ENCODE assay signal across 1 cellular context in genomic region chr2:233353769-233354499, GRCh38.
TF ChIP-seq lines count a peak whose summit lies in the region.

Gene DGKD, plus strand, starts transcription at chr2:233354494. Its CDS starts 25 bp downstream, at chr2:233354519.

TF ChIP-seq in HepG2, 621 proteins besides CTCF, POLR2A, EP300 and RAD21 (continued from another document and continues in another):
- TF ChIP-seq TEF (CRISPR knock-in tag; IDR thresholded peaks at IDR 0.05): peak; percentile 31; the same call in 1 of the 2 replicates
- TF ChIP-seq ZNF879 (CRISPR knock-in tag; IDR thresholded peaks at IDR 0.05): no peak
- no peak for TF ChIP-seq ZNF510 (CRISPR knock-in tag; IDR thresholded peaks at IDR 0.05; ENCODE audit: low read depth)
- peak; percentile 75; the same call in 1 of the 2 replicates for TF ChIP-seq ZBTB7A (CRISPR knock-in tag; IDR thresholded peaks at IDR 0.05)
- TF ChIP-seq ZFP82 (CRISPR knock-in tag; IDR thresholded peaks at IDR 0.05; ENCODE audit: borderline replicate concordance): no peak
- no peak for TF ChIP-seq ZNF550 (CRISPR knock-in tag; IDR thresholded peaks at IDR 0.05; ENCODE audit: borderline replicate concordance)
- no peak for TF ChIP-seq GZF1 (CRISPR knock-in tag; IDR thresholded peaks at IDR 0.05)
- TF ChIP-seq TBX3 (IDR thresholded peaks at IDR 0.05; ENCODE audit: borderline replicate concordance): no peak
- TF ChIP-seq JUN (CRISPR knock-in tag; IDR thresholded peaks at IDR 0.05): no peak
- TF ChIP-seq ZNF451 (CRISPR knock-in tag; IDR thresholded peaks at IDR 0.05): no peak; the same call in 1 of the 2 replicates
- TF ChIP-seq MIER2 (CRISPR knock-in tag; IDR thresholded peaks at IDR 0.05): no peak
- TF ChIP-seq GFI1 (CRISPR knock-in tag; IDR thresholded peaks at IDR 0.05; ENCODE audit: borderline replicate concordance): peak; percentile 78
- TF ChIP-seq HMGXB3 (CRISPR knock-in tag; IDR thresholded peaks at IDR 0.05; ENCODE audit: borderline replicate concordance): peak; percentile 46; the same call in 1 of the 2 replicates
- TF ChIP-seq, protein P1, sequence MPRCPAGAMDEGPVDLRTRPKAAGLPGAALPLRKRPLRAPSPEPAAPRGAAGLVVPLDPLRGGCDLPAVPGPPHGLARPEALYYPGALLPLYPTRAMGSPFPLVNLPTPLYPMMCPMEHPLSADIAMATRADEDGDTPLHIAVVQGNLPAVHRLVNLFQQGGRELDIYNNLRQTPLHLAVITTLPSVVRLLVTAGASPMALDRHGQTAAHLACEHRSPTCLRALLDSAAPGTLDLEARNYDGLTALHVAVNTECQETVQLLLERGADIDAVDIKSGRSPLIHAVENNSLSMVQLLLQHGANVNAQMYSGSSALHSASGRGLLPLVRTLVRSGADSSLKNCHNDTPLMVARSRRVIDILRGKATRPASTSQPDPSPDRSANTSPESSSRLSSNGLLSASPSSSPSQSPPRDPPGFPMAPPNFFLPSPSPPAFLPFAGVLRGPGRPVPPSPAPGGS (CRISPR knock-in tag; IDR thresholded peaks at IDR 0.05): no peak; the same call in 1 of the 2 replicates
- no peak for TF ChIP-seq GLMP (CRISPR knock-in tag; IDR thresholded peaks at IDR 0.05; ENCODE audit: borderline replicate concordance)
- peak; percentile 85; the same call in 1 of the 2 replicates for TF ChIP-seq KLF15 (CRISPR knock-in tag; IDR thresholded peaks at IDR 0.05; ENCODE audit: borderline replicate concordance)
- TF ChIP-seq ZNF629 (CRISPR knock-in tag; conservative IDR thresholded peaks at IDR 0.05): 0 out of 2 replicates have a peak, but pooled peaks have one; percentile 16
- TF ChIP-seq ZNF460 (CRISPR knock-in tag; IDR thresholded peaks at IDR 0.05; ENCODE audit: borderline replicate concordance): no peak
- TF ChIP-seq SRSF1 (optimal IDR thresholded peaks at IDR 0.05; ENCODE audit: low read depth, low read length): no peak
- TF ChIP-seq NFRKB (IDR thresholded peaks at IDR 0.05): no peak
- TF ChIP-seq MATR3 (CRISPR knock-in tag; IDR thresholded peaks at IDR 0.05): no peak
- TF ChIP-seq ZNF672 (CRISPR knock-in tag; IDR thresholded peaks at IDR 0.05): no peak
- TF ChIP-seq, protein P2, sequence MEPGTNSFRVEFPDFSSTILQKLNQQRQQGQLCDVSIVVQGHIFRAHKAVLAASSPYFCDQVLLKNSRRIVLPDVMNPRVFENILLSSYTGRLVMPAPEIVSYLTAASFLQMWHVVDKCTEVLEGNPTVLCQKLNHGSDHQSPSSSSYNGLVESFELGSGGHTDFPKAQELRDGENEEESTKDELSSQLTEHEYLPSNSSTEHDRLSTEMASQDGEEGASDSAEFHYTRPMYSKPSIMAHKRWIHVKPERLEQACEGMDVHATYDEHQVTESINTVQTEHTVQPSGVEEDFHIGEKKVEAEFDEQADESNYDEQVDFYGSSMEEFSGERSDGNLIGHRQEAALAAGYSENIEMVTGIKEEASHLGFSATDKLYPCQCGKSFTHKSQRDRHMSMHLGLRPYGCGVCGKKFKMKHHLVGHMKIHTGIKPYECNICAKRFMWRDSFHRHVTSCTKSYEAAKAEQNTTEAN (CRISPR knock-in tag; conservative IDR thresholded peaks at IDR 0.05): no peak
- peak; percentile 62; the same call in 1 of the 2 replicates for TF ChIP-seq ESRRA (CRISPR knock-in tag; IDR thresholded peaks at IDR 0.05; ENCODE audit: low read depth)
- 0 out of 2 replicates have a peak, but pooled peaks have one; percentile 17 for TF ChIP-seq TAF1 (CRISPR knock-in tag; IDR thresholded peaks at IDR 0.05)
- TF ChIP-seq HNF4G (IDR thresholded peaks at IDR 0.05; ENCODE audit: borderline replicate concordance, low read depth, low read length): no peak
- TF ChIP-seq HNF4G (CRISPR knock-in tag; IDR thresholded peaks at IDR 0.05; ENCODE audit: borderline replicate concordance, low read depth): no peak
- TF ChIP-seq FOXP4 (CRISPR knock-in tag; IDR thresholded peaks at IDR 0.05): peak; percentile 60; the same call in 1 of the 2 replicates
- TF ChIP-seq, protein P3, sequence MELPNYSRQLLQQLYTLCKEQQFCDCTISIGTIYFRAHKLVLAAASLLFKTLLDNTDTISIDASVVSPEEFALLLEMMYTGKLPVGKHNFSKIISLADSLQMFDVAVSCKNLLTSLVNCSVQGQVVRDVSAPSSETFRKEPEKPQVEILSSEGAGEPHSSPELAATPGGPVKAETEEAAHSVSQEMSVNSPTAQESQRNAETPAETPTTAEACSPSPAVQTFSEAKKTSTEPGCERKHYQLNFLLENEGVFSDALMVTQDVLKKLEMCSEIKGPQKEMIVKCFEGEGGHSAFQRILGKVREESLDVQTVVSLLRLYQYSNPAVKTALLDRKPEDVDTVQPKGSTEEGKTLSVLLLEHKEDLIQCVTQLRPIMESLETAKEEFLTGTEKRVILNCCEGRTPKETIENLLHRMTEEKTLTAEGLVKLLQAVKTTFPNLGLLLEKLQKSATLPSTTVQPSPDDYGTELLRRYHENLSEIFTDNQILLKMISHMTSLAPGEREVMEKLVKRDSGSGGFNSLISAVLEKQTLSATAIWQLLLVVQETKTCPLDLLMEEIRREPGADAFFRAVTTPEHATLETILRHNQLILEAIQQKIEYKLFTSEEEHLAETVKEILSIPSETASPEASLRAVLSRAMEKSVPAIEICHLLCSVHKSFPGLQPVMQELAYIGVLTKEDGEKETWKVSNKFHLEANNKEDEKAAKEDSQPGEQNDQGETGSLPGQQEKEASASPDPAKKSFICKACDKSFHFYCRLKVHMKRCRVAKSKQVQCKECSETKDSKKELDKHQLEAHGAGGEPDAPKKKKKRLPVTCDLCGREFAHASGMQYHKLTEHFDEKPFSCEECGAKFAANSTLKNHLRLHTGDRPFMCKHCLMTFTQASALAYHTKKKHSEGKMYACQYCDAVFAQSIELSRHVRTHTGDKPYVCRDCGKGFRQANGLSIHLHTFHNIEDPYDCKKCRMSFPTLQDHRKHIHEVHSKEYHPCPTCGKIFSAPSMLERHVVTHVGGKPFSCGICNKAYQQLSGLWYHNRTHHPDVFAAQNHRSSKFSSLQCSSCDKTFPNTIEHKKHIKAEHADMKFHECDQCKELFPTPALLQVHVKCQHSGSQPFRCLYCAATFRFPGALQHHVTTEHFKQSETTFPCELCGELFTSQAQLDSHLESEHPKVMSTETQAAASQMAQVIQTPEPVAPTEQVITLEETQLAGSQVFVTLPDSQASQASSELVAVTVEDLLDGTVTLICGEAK (IDR thresholded peaks at IDR 0.05): no peak
- TF ChIP-seq, protein P3 (CRISPR knock-in tag; IDR thresholded peaks at IDR 0.05): no peak; the same call in 1 of the 2 replicates
- TF ChIP-seq MTA1 (CRISPR knock-in tag; IDR thresholded peaks at IDR 0.05; ENCODE audit: borderline replicate concordance): peak; percentile 87; the same call in 1 of the 2 replicates
- peak; percentile 45; the same call in 1 of the 2 replicates for TF ChIP-seq MEIS1 (CRISPR knock-in tag; IDR thresholded peaks at IDR 0.05; ENCODE audit: borderline replicate concordance)
